In genomic region chr2:26344581-26345283, GRCh38 we compare ENCODE assay signal across 8 cellular contexts. TPM values are rescaled to one million over a fixed set of nuclear protein-coding genes. Genes with fewer than 3 reads are reported as not detected.
DNase-seq lines count a peak whose midpoint lies in the region; ATAC-seq, FAIRE-seq and TF ChIP-seq lines count a peak whose summit lies in the region.

No MANE protein-coding gene starts in this region.

- POLR2A ChIA-PET in naive thymus-derived CD4-positive, alpha-beta T cell (lab: Charles Lee): interaction anchor here (1.0 to 4.3 kb wide), 8 partner anchors 8 to 706 kb away, joined by 3 to 33 read pairs (median 4); partner anchors contain the start of genes AGBL5, HADHA and HADHB

- peak; percentile 6 for ATAC-seq in GM23338
- no peak; the same call in 2 of the 3 replicates for ATAC-seq in RWPE2 (ENCODE audit: low read depth)
- no peak for ATAC-seq in naive thymus-derived CD4-positive, alpha-beta T cell
- no peak for ATAC-seq in GM18511 (IDR thresholded peaks at IDR 0.05; ENCODE audit: unreplicated experiment)

- no peaks in the 10 kb centered on the region for H3K9me3 Mint-ChIP-seq in GM23338
- peaks cover 0 to 2% (median 0%) of the 10 kb centered on the region in 11 donors for H3K9me3 Mint-ChIP-seq in naive thymus-derived CD4-positive, alpha-beta T cell

- H2AFZ ChIP-seq in GM23338: 0 out of 2 replicates have a peak overlapping the region, but pooled peaks have one; percentile 49

- peaks cover 18% of the 10 kb centered on the region for H3K4me1 ChIP-seq in GM23338 (ENCODE audit: insufficient read depth)
- H3K4me1 ChIP-seq in RWPE2 (ENCODE audit: insufficient read depth, poor library complexity, severe bottlenecking): peaks cover 20% of the 10 kb centered on the region
- peaks cover 24 to 25% of the 10 kb centered on the region in 2 donors for H3K4me1 ChIP-seq in naive thymus-derived CD4-positive, alpha-beta T cell (ENCODE audit: control insufficient read depth in 2 of 2, insufficient read depth in 2 of 2, low read length in 2 of 2)
- H3K4me1 ChIP-seq in vagina: peaks cover 21% of the 10 kb centered on the region

- TF ChIP-seq CTCF in GM23338 (conservative IDR thresholded peaks at IDR 0.05; ENCODE audit: low read depth in 2 of 2) (no peak), RWPE2 (IDR thresholded peaks at IDR 0.05; ENCODE audit: poor library complexity, severe bottlenecking) (no peak), dorsolateral prefrontal cortex (IDR thresholded peaks at IDR 0.05 in 54 of 56, conservative IDR thresholded peaks at IDR 0.05 in 2 of 56; ENCODE audit: low read depth in 1 of 56, partially characterized antibody in 56 of 56) (no peak), vagina (IDR thresholded peaks at IDR 0.05) (no peak)

- H3K4me3 Mint-ChIP-seq in GM23338: peak overlapping the region; percentile 94
- H3K4me3 Mint-ChIP-seq in naive thymus-derived CD4-positive, alpha-beta T cell: peak overlapping the region; percentile 84 to 100 (median 98)

- no peaks in the 10 kb centered on the region for H3F3A ChIP-seq in GM23338 (replicated peaks; ENCODE audit: low read depth)

- H3K36me3 Mint-ChIP-seq in GM23338 (ENCODE audit: low read depth): no peaks in the 10 kb centered on the region
- H3K36me3 Mint-ChIP-seq in naive thymus-derived CD4-positive, alpha-beta T cell: peaks cover 0 to 5% (median 4%) of the 10 kb centered on the region in 5 donors

- H3K9me3 ChIP-seq in RWPE2 (ENCODE audit: severe bottlenecking): no peaks in the 10 kb centered on the region
- H3K9me3 ChIP-seq in naive thymus-derived CD4-positive, alpha-beta T cell (ENCODE audit: control insufficient read depth in 2 of 3, low read length in 3 of 3): no peaks in the 10 kb centered on the region
- no peaks in the 10 kb centered on the region for H3K9me3 ChIP-seq in vagina

- H3K4me1 Mint-ChIP-seq in GM23338: peaks cover 25% of the 10 kb centered on the region
- H3K4me1 Mint-ChIP-seq in naive thymus-derived CD4-positive, alpha-beta T cell: peaks cover 24 to 53% (median 36%) of the 10 kb centered on the region in 7 donors

- no peaks in the 10 kb centered on the region for H3K36me3 ChIP-seq in GM23338 (ENCODE audit: insufficient read depth)
- peaks cover 10% of the 10 kb centered on the region; the same call in 1 of the 2 replicates for H3K36me3 ChIP-seq in RWPE2 (ENCODE audit: low read depth)
- peaks cover 0 to 4% (median 0%) of the 10 kb centered on the region in 3 experiments for H3K36me3 ChIP-seq in naive thymus-derived CD4-positive, alpha-beta T cell (ENCODE audit: control insufficient read depth in 2 of 3, insufficient read depth in 3 of 3, low read length in 3 of 3)
- H3K36me3 ChIP-seq in vagina: no peaks in the 10 kb centered on the region

- H3K27ac ChIP-seq in GM23338 (ENCODE audit: low read depth) (peak overlapping the region; percentile 97), RWPE2 (ENCODE audit: poor library complexity, severe bottlenecking) (peak overlapping the region; percentile 76), dorsolateral prefrontal cortex (peak overlapping the region in 45 of 59 donors; percentile 58 to 97 (median 92)), vagina (peak overlapping the region; percentile 90)
- H3K27ac ChIP-seq in naive thymus-derived CD4-positive, alpha-beta T cell (ENCODE audit: low read depth, low read length): peak overlapping the region; percentile 88

- H3K27me3 Mint-ChIP-seq in GM23338 (ENCODE audit: insufficient read depth, low read depth, poor library complexity): peaks cover 4% of the 10 kb centered on the region
- no peaks in the 10 kb centered on the region for H3K27me3 Mint-ChIP-seq in naive thymus-derived CD4-positive, alpha-beta T cell

- peak overlapping the region; percentile 98 for H3K27ac Mint-ChIP-seq in GM23338
- peak overlapping the region; percentile 94 to 100 (median 99) for H3K27ac Mint-ChIP-seq in naive thymus-derived CD4-positive, alpha-beta T cell

- no peak for TF ChIP-seq POLR2A in vagina (IDR thresholded peaks at IDR 0.05)

- peak overlapping the region; percentile 91 for H3K4me2 ChIP-seq in GM23338

- DNase-seq in GM23338 (ENCODE audit: low spot score) (peak; percentile 67), RWPE2 (ENCODE audit: low spot score) (no peak), dorsolateral prefrontal cortex (no peak), vagina (ENCODE audit: extremely low spot score in 2 of 2) (peak in 1 of 2 donors; percentile 88), NCI-H446 (lab: John Stamatoyannopoulos, UW) (no peak), GM19239 (ENCODE audit: insufficient read length, low spot score) (no peak)
- peak in 2 of 9 donors; percentile 4 to 5 for DNase-seq in naive thymus-derived CD4-positive, alpha-beta T cell

- peaks cover 46% of the 10 kb centered on the region for H3K79me2 ChIP-seq in GM23338 (replicated peaks; ENCODE audit: insufficient read depth)

- H3K9me2 ChIP-seq in GM23338 (ENCODE audit: insufficient read depth): no peaks in the 10 kb centered on the region

- H4K20me1 ChIP-seq in GM23338 (replicated peaks; ENCODE audit: insufficient read depth): no peaks in the 10 kb centered on the region; the same call in 1 of the 2 replicates

- FAIRE-seq in GM19239 (lab: Jason Lieb, UNC): no peak

- H3K4me3 ChIP-seq in GM23338 (peak overlapping the region; percentile 82), RWPE2 (ENCODE audit: severe bottlenecking) (peak overlapping the region; percentile 68), dorsolateral prefrontal cortex (peak overlapping the region; percentile 68 to 99 (median 93)), vagina (peak overlapping the region; percentile 63 to 87)
- peak overlapping the region; percentile 81 for H3K4me3 ChIP-seq in naive thymus-derived CD4-positive, alpha-beta T cell (ENCODE audit: low read length)

- H3K27me3 ChIP-seq in GM23338 (ENCODE audit: insufficient read depth) (no peaks in the 10 kb centered on the region), RWPE2 (ENCODE audit: insufficient read depth, poor library complexity, severe bottlenecking) (no peaks in the 10 kb centered on the region), dorsolateral prefrontal cortex (no peaks in the 10 kb centered on the region), vagina (no peaks in the 10 kb centered on the region)
- H3K27me3 ChIP-seq in naive thymus-derived CD4-positive, alpha-beta T cell (ENCODE audit: control insufficient read depth in 2 of 2, insufficient read depth in 2 of 2, low read length in 2 of 2): no peaks in the 10 kb centered on the region

- CTCF ChIA-PET in naive thymus-derived CD4-positive, alpha-beta T cell (lab: Charles Lee): no interaction called here

- intact Hi-C loops in dorsolateral prefrontal cortex (cut with DNase I): loop anchor here (5.0 to 10.0 kb wide), 4 partner anchors 100 to 470 kb away; partner anchors contain the start of genes HADHA (in 2 of the 2), HADHB (in 2 of the 2), ASXL2 (in 1 of the 2) and CENPA (in 1 of the 2)
- intact Hi-C loops in naive thymus-derived CD4-positive, alpha-beta T cell (cut with micrococcal nuclease): loop anchor here (1.0 to 5.0 kb wide), 18 partner anchors 11 to 1551 kb away; partner anchors contain the start of genes DNAJC27 (in 2 of the 2), DTNB (in 2 of the 2), KIF3C (in 2 of the 2) and RAB10 (in 2 of the 2)
- intact Hi-C loops in vagina (cut with DNase I): loop anchor here (10.0 kb wide), 1 partner anchor 2000 kb away; no protein-coding TSS in a partner anchor

TF ChIP-seq in GM23338, 12 proteins besides CTCF, POLR2A, EP300 and RAD21 (continues in another document):
- TF ChIP-seq REST (IDR thresholded peaks at IDR 0.05; ENCODE audit: unreplicated experiment) (no peak), CREB1 (CRISPR knock-in tag; IDR thresholded peaks at IDR 0.05; ENCODE audit: low read depth) (peak; percentile 73)

RNA-seq across cellular contexts. Expression of gene SELENOI, which starts 1.2 kb away (rescaled TPM):
- total RNA-seq in GM23338 (2014; rRNA removed; shearing (Covaris generic)): 64.3 and 67.8 TPM in 2 replicates
- 8.1 and 8.4 TPM in 2 replicates for polyA plus RNA-seq in GM23338 (2016; fragmentation: Nextera tagmentation; extraction: Ambion mirVana)
- total RNA-seq in dorsolateral prefrontal cortex (10 to 100 TPM; 25.9 to 83.9 (median 61.6) TPM), vagina (33.4 TPM)
- 10 to 100 TPM; 19.0 to 33.6 (median 22.4) TPM for total RNA-seq in naive thymus-derived CD4-positive, alpha-beta T cell
- 1 to 10 TPM; 3.4 to 5.6 TPM for polyA plus RNA-seq in naive thymus-derived CD4-positive, alpha-beta T cell

RNA-seq across cellular contexts. Expression of gene ADGRF3, which starts 1.9 kb away (rescaled TPM):
- 0.35 and 0.38 TPM in 2 replicates for total RNA-seq in GM23338 (2014; rRNA removed; shearing (Covaris generic))
- polyA plus RNA-seq in GM23338 (2016; fragmentation: Nextera tagmentation; extraction: Ambion mirVana): 0.39 and 0.57 TPM in 2 replicates
- total RNA-seq in dorsolateral prefrontal cortex: 1 to 10 TPM in 64 of 120 experiments, under 1 TPM in 56; 0.23 to 4.6 (median 1.0) TPM
- total RNA-seq in naive thymus-derived CD4-positive, alpha-beta T cell: 1 to 10 TPM; 1.2 to 5.0 (median 2.6) TPM
- polyA plus RNA-seq in naive thymus-derived CD4-positive, alpha-beta T cell: under 1 TPM; 0.09 to 0.47 TPM
- total RNA-seq in vagina: 0.49 TPM

RNA-seq across cellular contexts. Expression of gene DRC1, which starts 57.0 kb away (rescaled TPM):
- total RNA-seq in GM23338 (2014; rRNA removed; shearing (Covaris generic)): not detected in 2 replicates
- 0.45 TPM in 1 of 2 replicates, not detected in the other for polyA plus RNA-seq in GM23338 (2016; fragmentation: Nextera tagmentation; extraction: Ambion mirVana)
- total RNA-seq in dorsolateral prefrontal cortex (1 to 10 TPM; 1.0 to 6.9 (median 3.3) TPM), vagina (not detected)
- under 1 TPM in 1 of 5 experiments, not detected in 4; 0.29 TPM for total RNA-seq in naive thymus-derived CD4-positive, alpha-beta T cell
- polyA plus RNA-seq in naive thymus-derived CD4-positive, alpha-beta T cell: not detected
